Comparison of ENCODE assay signal across 8 cellular contexts in genomic region chr3:69368129-69368741, GRCh38. TPM values are rescaled to one million over a fixed set of nuclear protein-coding genes. Genes with fewer than 3 reads are reported as not detected.
A peak's percentile ranks its signal among the peaks of the same experiment; 100 is the strongest.
DNase-seq lines count a peak whose midpoint lies in the region; ATAC-seq and TF ChIP-seq lines count a peak whose summit lies in the region.

No MANE protein-coding gene starts in this region.

- intact Hi-C loops in ascending aorta (cut with DNase I) (no loop called here), spleen (cut with DNase I; ENCODE audit: low total_unique reads) (no loop called here), prostate gland (cut with DNase I) (no loop called here)

- TF ChIP-seq CTCF in ascending aorta (IDR thresholded peaks at IDR 0.05): no peak
- TF ChIP-seq CTCF in spleen (IDR thresholded peaks at IDR 0.05 in 8 of 11, conservative IDR thresholded peaks at IDR 0.05 in 3 of 11): no peak
- TF ChIP-seq CTCF in prostate gland (IDR thresholded peaks at IDR 0.05): no peak

- no peaks in the 10 kb centered on the region for H3K9me3 ChIP-seq in ascending aorta
- H3K9me3 ChIP-seq in spleen: no peaks in the 10 kb centered on the region
- H3K9me3 ChIP-seq in prostate gland: no peaks in the 10 kb centered on the region

- H3K4me1 ChIP-seq in ascending aorta: peaks cover 8 to 31% of the 10 kb centered on the region in 2 donors
- H3K4me1 ChIP-seq in spleen: peaks cover 26 to 67% (median 52%) of the 10 kb centered on the region in 6 donors
- H3K4me1 ChIP-seq in prostate gland (replicated peaks): no peaks in the 10 kb centered on the region

- no peak overlapping the region for H3K4me3 ChIP-seq in ascending aorta
- no peak overlapping the region for H3K4me3 ChIP-seq in spleen
- H3K4me3 ChIP-seq in prostate gland: no peak overlapping the region

- H3K27me3 ChIP-seq in ascending aorta (no peaks in the 10 kb centered on the region), spleen (replicated peaks in 1 of 7) (no peaks in the 10 kb centered on the region), prostate gland (replicated peaks; ENCODE audit: insufficient read depth) (no peaks in the 10 kb centered on the region)

- DNase-seq in A172 (ENCODE audit: low spot score) (peak; percentile 61), GM19238 (ENCODE audit: insufficient read length, low spot score) (peak; percentile 50), ascending aorta (ENCODE audit: low spot score in 2 of 2) (no peak), spleen (no peak), prostate gland (ENCODE audit: low spot score) (no peak), T1000 (lab: John Stamatoyannopoulos, UW) (no peak), DMS79 (lab: John Stamatoyannopoulos, UW) (no peak)

- TF ChIP-seq POLR2A in spleen (IDR thresholded peaks at IDR 0.05) (no peak), prostate gland (IDR thresholded peaks at IDR 0.05) (no peak)

- ATAC-seq in HG03139 (IDR thresholded peaks at IDR 0.05; ENCODE audit: unreplicated experiment): peak; percentile 99

- H3K36me3 ChIP-seq in ascending aorta (no peaks in the 10 kb centered on the region), spleen (no peaks in the 10 kb centered on the region), prostate gland (no peaks in the 10 kb centered on the region)

- WGBS in spleen, 5 donors: 32 to 48% (median 40%) methylated on average over 5 of the region's 5 CpGs
- 88% methylated on average over 5 of the region's 5 CpGs for WGBS in prostate gland

- peak overlapping the region; percentile 73 to 78 for H3K27ac ChIP-seq in ascending aorta
- peak overlapping the region in 7 of 8 donors; percentile 3 to 78 (median 76) for H3K27ac ChIP-seq in spleen
- no peak overlapping the region for H3K27ac ChIP-seq in prostate gland

RNA-seq across cellular contexts. Expression of gene FRMD4B, which starts 17.7 kb away (rescaled TPM):
- 1.2 and 1.6 TPM in 2 replicates for total RNA-seq in A172 (2014; rRNA removed; shearing (Covaris generic))
- total RNA-seq in ascending aorta: 13.5 TPM
- total RNA-seq in spleen: 100 to 1,000 TPM in 6 of 7 donors, 10 to 100 TPM in 1; 75.2 to 143 (median 128) TPM
- polyA plus RNA-seq in spleen: 10 to 100 TPM in 1 of 3 donors, 1 to 10 TPM in 2; 8.1 to 17.5 (median 9.8) TPM
- 10 to 100 TPM; 31.0 to 41.4 TPM for total RNA-seq in prostate gland

Comparison
In these comparisons a context has a peak if more than half of its experiments do, and no peak if none do; other contexts are left out.
1. DNase-seq: peak in A172 (single experiment) and GM19238 (single experiment); none in ascending aorta (0 of 2), spleen (single experiment), prostate gland (single experiment), T1000 (single experiment) and DMS79 (single experiment).
2. H3K27ac ChIP-seq: peak in ascending aorta (2 of 2) and spleen (7 of 8); none in prostate gland (0 of 2).